In genomic region chr20:56429496-56429895, GRCh38 we compare ENCODE assay signal across 8 cellular contexts. TPM values are rescaled to one million over a fixed set of nuclear protein-coding genes. Genes with fewer than 3 reads are reported as not detected.
A peak's percentile ranks its signal among the peaks of the same experiment; 100 is the strongest.
DNase-seq lines count a peak whose midpoint lies in the region; ATAC-seq and TF ChIP-seq lines count a peak whose summit lies in the region.

No MANE protein-coding gene starts in this region.

- TF ChIP-seq RAD21 in IMR-90 (IDR thresholded peaks at IDR 0.05; ENCODE audit: low read length): no peak

- POLR2A ChIA-PET in IMR-90 (lab: Charles Lee; ENCODE audit: unreplicated experiment) (interaction anchor here (1.6 to 1.7 kb wide), 2 partner anchors 10 to 11 kb away, joined by 7 read pairs; no protein-coding TSS in a partner anchor), PC-9 (lab: Charles Lee; ENCODE audit: unreplicated experiment) (no interaction called here)

- H3K4me1 ChIP-seq in IMR-90 (ENCODE audit: control insufficient read depth, insufficient read depth, low read length) (peaks cover 42% of the 10 kb centered on the region), PC-9 (replicated peaks; ENCODE audit: insufficient read depth) (no peaks in the 10 kb centered on the region)

- no peaks in the 10 kb centered on the region for H3K9me2 ChIP-seq in PC-9 (ENCODE audit: insufficient read depth)

- H3K9ac ChIP-seq in IMR-90 (ENCODE audit: low read depth, low read length): peak overlapping the region; percentile 43

- CTCF ChIA-PET in IMR-90 (lab: Yijun Ruan, JAX) (no interaction called here), PC-9 (lab: Charles Lee) (no interaction called here)

- no peaks in the 10 kb centered on the region for H3F3A ChIP-seq in PC-9 (ENCODE audit: insufficient read depth, low read depth)

- peak overlapping the region; percentile 98 for H4K91ac ChIP-seq in IMR-90 (ENCODE audit: insufficient read depth, low read depth, low read length)

- no peak; the same call in 1 of the 2 replicates for TF ChIP-seq POLR2A in IMR-90 (IDR thresholded peaks at IDR 0.05; ENCODE audit: low read depth, low read length)

- peak overlapping the region; percentile 84 for H2AK9ac ChIP-seq in IMR-90 (replicated peaks; ENCODE audit: low read depth, low read length, poor library complexity)

- peak overlapping the region; percentile 90 for H3K14ac ChIP-seq in IMR-90 (replicated peaks; ENCODE audit: low read depth, low read length)

- peak overlapping the region; percentile 79 for H2AFZ ChIP-seq in IMR-90 (replicated peaks; ENCODE audit: low read length, poor library complexity)
- H2AFZ ChIP-seq in PC-9: no peak overlapping the region

- peak overlapping the region; percentile 96 for H3K4ac ChIP-seq in IMR-90 (ENCODE audit: low read depth, low read length)

- H2AK5ac ChIP-seq in IMR-90 (ENCODE audit: low read depth, low read length): peak overlapping the region; percentile 97

- dilution Hi-C loops in IMR-90 (cut with HindIII; ENCODE audit: low sequenced_read_pairs, unreplicated experiment): no loop called here

- H2BK5ac ChIP-seq in IMR-90 (ENCODE audit: low read depth, low read length, poor library complexity, severe bottlenecking): peak overlapping the region; percentile 97

- in situ Hi-C loops in IMR-90 (cut with MboI; ENCODE audit: low sequenced_read_pairs): no loop called here

- peak overlapping the region; percentile 99 for H2BK15ac ChIP-seq in IMR-90 (ENCODE audit: low read depth, low read length)

- peaks cover 34% of the 10 kb centered on the region for H3K9me1 ChIP-seq in IMR-90 (ENCODE audit: insufficient read depth, low read length)

- H3K79me1 ChIP-seq in IMR-90 (ENCODE audit: low read depth in 1 of 2, low read length in 2 of 2): peaks cover 38 to 76% of the 10 kb centered on the region in 2 experiments

- peak overlapping the region; percentile 91 to 94 for H4K8ac ChIP-seq in IMR-90 (ENCODE audit: low read depth in 2 of 2, low read length in 2 of 2)

- no peaks in the 10 kb centered on the region for H3K79me2 ChIP-seq in PC-9 (ENCODE audit: low read depth)

- H3K27ac ChIP-seq in IMR-90 (ENCODE audit: insufficient read depth, low read length): peak overlapping the region; percentile 96
- H3K27ac ChIP-seq in PC-9: no peak overlapping the region

- H3K23ac ChIP-seq in IMR-90 (ENCODE audit: low read depth, low read length): peak overlapping the region; percentile 88; the same call in 1 of the 2 replicates

- H2BK120ac ChIP-seq in IMR-90 (ENCODE audit: low read depth, low read length): peak overlapping the region; percentile 97

- H4K20me1 ChIP-seq in IMR-90 (ENCODE audit: insufficient read depth, low read length) (no peaks in the 10 kb centered on the region), PC-9 (ENCODE audit: insufficient read depth) (no peaks in the 10 kb centered on the region)

- H4K5ac ChIP-seq in IMR-90 (ENCODE audit: low read depth, low read length): peak overlapping the region; percentile 86

- TF ChIP-seq CTCF in IMR-90 (conservative IDR thresholded peaks at IDR 0.05; ENCODE audit: low read depth, low read length) (no peak), WI38 (IDR thresholded peaks at IDR 0.05; ENCODE audit: low read depth, low read length) (no peak), epithelial cell of esophagus (IDR thresholded peaks at IDR 0.05; ENCODE audit: insufficient read depth, low read depth, low read length, missing control alignments) (no peak), PC-9 (conservative IDR thresholded peaks at IDR 0.05) (no peak)

- peak overlapping the region; percentile 79 for H3K18ac ChIP-seq in IMR-90 (ENCODE audit: low read depth, low read length)

- intact Hi-C loops in IMR-90 (cut with micrococcal nuclease): no loop called here
- intact Hi-C loops in PC-9 (cut with micrococcal nuclease; ENCODE audit: unreplicated experiment): no loop called here

- H3K56ac ChIP-seq in IMR-90 (ENCODE audit: extremely low read depth, insufficient read depth, low read length): peak overlapping the region; percentile 95

- no peak overlapping the region for H3K4me3 ChIP-seq in IMR-90 (ENCODE audit: insufficient read depth, low read depth, low read length)
- H3K4me3 ChIP-seq in WI38 (ENCODE audit: low read depth, low read length): 0 out of 2 replicates have a peak overlapping the region, but pooled peaks have one; percentile 9
- no peak overlapping the region for H3K4me3 ChIP-seq in epithelial cell of esophagus (ENCODE audit: low read length)
- H3K4me3 ChIP-seq in PC-9: no peak overlapping the region

- H3K4me2 ChIP-seq in IMR-90 (ENCODE audit: low read depth, low read length) (peak overlapping the region; percentile 7; the same call in 1 of the 2 replicates), PC-9 (no peak overlapping the region)

- DNase-seq in IMR-90 (peak; percentile 94), epithelial cell of esophagus (ENCODE audit: low read depth) (peak; percentile 18), PC-9 (no peak), RPMI8226 (no peak), cortex of kidney (lab: John Stamatoyannopoulos, UW) (no peak)
- DNase-seq in stimulated activated CD8-positive, alpha-beta memory T cell treated with anti-CD3 and anti-CD28 coated beads, Interleukin-15, amount 100 ng/mL, for 4 hours (ENCODE audit: low read depth in 2 of 2): peak; percentile 37 to 60

- H2BK20ac ChIP-seq in IMR-90 (ENCODE audit: low read depth, low read length): peak overlapping the region; percentile 91

- ATAC-seq in IMR-90 (ENCODE audit: low read depth): peak; percentile 64
- ATAC-seq in GM18517 (IDR thresholded peaks at IDR 0.05; ENCODE audit: unreplicated experiment): no peak

- BruUV-seq in IMR-90 (replicated peaks; lab: Mats Ljungman, UMichigan): no TSS peak
- no TSS peak for BruUV-seq in PC-9 (replicated peaks; lab: Mats Ljungman, UMichigan)

- H3K27me3 ChIP-seq in IMR-90 (ENCODE audit: control insufficient read depth, insufficient read depth, low read length): no peaks in the 10 kb centered on the region
- H3K27me3 ChIP-seq in PC-9 (ENCODE audit: insufficient read depth, low read depth): no peaks in the 10 kb centered on the region

- no peaks in the 10 kb centered on the region for H3K9me3 ChIP-seq in IMR-90 (ENCODE audit: control insufficient read depth, insufficient read depth, low read length)
- H3K9me3 ChIP-seq in PC-9 (ENCODE audit: insufficient read depth, low read depth): no peaks in the 10 kb centered on the region

- 0% methylated on average over 4 of the region's 6 CpGs; no CpG with 5 or more reads in 1 of the 2 experiments for WGBS in IMR-90 (ENCODE audit: extremely low coverage in 2 of 2, insufficient read length in 1 of 2), 2 experiments

- H3K36me3 ChIP-seq in IMR-90 (ENCODE audit: control insufficient read depth, insufficient read depth, low read length) (peaks cover 9% of the 10 kb centered on the region), PC-9 (ENCODE audit: low read depth) (no peaks in the 10 kb centered on the region)

TF ChIP-seq in IMR-90, 13 proteins besides CTCF, POLR2A, EP300 and RAD21 (continues in another document):
- TF ChIP-seq MAFK (IDR thresholded peaks at IDR 0.05; ENCODE audit: low read depth, low read length) (no peak), NFE2L2 (IDR thresholded peaks at IDR 0.05; ENCODE audit: low read depth, low read length) (no peak), FOS (IDR thresholded peaks at IDR 0.05; ENCODE audit: low read depth, low read length) (peak; percentile 84), SMC3 (IDR thresholded peaks at IDR 0.05; ENCODE audit: low read depth, low read length) (peak; percentile 13; the same call in 1 of the 2 replicates), MAZ (IDR thresholded peaks at IDR 0.05; ENCODE audit: borderline replicate concordance, low read depth, low read length) (peak; percentile 71; the same call in 1 of the 2 replicates), MXI1 (IDR thresholded peaks at IDR 0.05; ENCODE audit: borderline replicate concordance, low read depth, low read length) (no peak), CHD1 (IDR thresholded peaks at IDR 0.05; ENCODE audit: low read depth, low read length) (no peak), BHLHE40 (IDR thresholded peaks at IDR 0.05; ENCODE audit: low read depth, low read length) (peak; percentile 47; the same call in 1 of the 2 replicates), ELK1 (IDR thresholded peaks at IDR 0.05; ENCODE audit: borderline replicate concordance, low read depth, low read length) (no peak), RFX5 (IDR thresholded peaks at IDR 0.05; ENCODE audit: low read depth, low read length) (no peak)

RNA-seq across cellular contexts. Expression of gene CASS4, which starts 17.4 kb away (rescaled TPM):
- total RNA-seq in IMR-90 (2012; rRNA removed) (25.8 and 26.1 TPM in 2 replicates), PC-9 (2021) (0.15 TPM in 1 of 2 replicates, not detected in the other)
- 26.5 and 29.6 TPM in 2 replicates for polyA plus RNA-seq in IMR-90 (2012; rRNA removed)
- 12.7 and 19.2 TPM in 2 replicates for polyA plus RNA-seq in IMR-90 (2012; cell fraction: cytosol; rRNA removed)
- polyA plus RNA-seq in IMR-90 (2012; cell fraction: nucleus; rRNA removed; ENCODE audit: low replicate concordance): 28.4 and 44.9 TPM in 2 replicates

RNA-seq across cellular contexts. Expression of gene CSTF1, which starts 37.1 kb away (rescaled TPM):
- 86.4 and 105 TPM in 2 replicates for total RNA-seq in IMR-90 (2012; rRNA removed)
- polyA plus RNA-seq in IMR-90 (2012; rRNA removed): 48.8 and 49.5 TPM in 2 replicates
- 24.3 and 40.6 TPM in 2 replicates for polyA plus RNA-seq in IMR-90 (2012; cell fraction: cytosol; rRNA removed)
- 28.6 and 46.9 TPM in 2 replicates for polyA plus RNA-seq in IMR-90 (2012; cell fraction: nucleus; rRNA removed; ENCODE audit: low replicate concordance)
- total RNA-seq in PC-9 (2021): 39.6 and 50.0 TPM in 2 replicates

RNA-seq across cellular contexts. Expression of gene AURKA, which starts 37.5 kb away (rescaled TPM):
- total RNA-seq in IMR-90 (2012; rRNA removed) (83.3 and 88.0 TPM in 2 replicates), PC-9 (2021) (66.7 and 92.0 TPM in 2 replicates)
- 63.7 and 68.0 TPM in 2 replicates for polyA plus RNA-seq in IMR-90 (2012; rRNA removed)
- polyA plus RNA-seq in IMR-90 (2012; cell fraction: cytosol; rRNA removed): 21.7 and 43.0 TPM in 2 replicates
- 13.7 and 69.2 TPM in 2 replicates for polyA plus RNA-seq in IMR-90 (2012; cell fraction: nucleus; rRNA removed; ENCODE audit: low replicate concordance)

RNA-seq across cellular contexts. Expression of gene RTF2, which starts 38.9 kb away (rescaled TPM):
- total RNA-seq in IMR-90 (2012; rRNA removed) (109 and 118 TPM in 2 replicates), PC-9 (2021) (96.2 and 108 TPM in 2 replicates)
- 98.4 and 102 TPM in 2 replicates for polyA plus RNA-seq in IMR-90 (2012; rRNA removed)
- polyA plus RNA-seq in IMR-90 (2012; cell fraction: cytosol; rRNA removed): 73.2 and 76.9 TPM in 2 replicates
- 59.0 and 86.9 TPM in 2 replicates for polyA plus RNA-seq in IMR-90 (2012; cell fraction: nucleus; rRNA removed; ENCODE audit: low replicate concordance)

Comparison
In these comparisons a context has a peak if more than half of its experiments do, and no peak if none do; other contexts are left out.
1. DNase-seq: peak in IMR-90 (single experiment), epithelial cell of esophagus (single experiment) and stimulated activated CD8-positive, alpha-beta memory T cell treated with anti-CD3 and anti-CD28 coated beads, Interleukin-15, amount 100 ng/mL, for 4 hours (2 of 2); none in PC-9 (0 of 2), RPMI8226 (single experiment) and cortex of kidney (single experiment).
2. RNA of gene CASS4, which starts 17.4 kb away (total RNA-seq): 25.8 to 26.1 TPM in IMR-90; 0.15 TPM in PC-9; every median in the first group is over 10 times any median in the second.